In the genomic region with DNA sequence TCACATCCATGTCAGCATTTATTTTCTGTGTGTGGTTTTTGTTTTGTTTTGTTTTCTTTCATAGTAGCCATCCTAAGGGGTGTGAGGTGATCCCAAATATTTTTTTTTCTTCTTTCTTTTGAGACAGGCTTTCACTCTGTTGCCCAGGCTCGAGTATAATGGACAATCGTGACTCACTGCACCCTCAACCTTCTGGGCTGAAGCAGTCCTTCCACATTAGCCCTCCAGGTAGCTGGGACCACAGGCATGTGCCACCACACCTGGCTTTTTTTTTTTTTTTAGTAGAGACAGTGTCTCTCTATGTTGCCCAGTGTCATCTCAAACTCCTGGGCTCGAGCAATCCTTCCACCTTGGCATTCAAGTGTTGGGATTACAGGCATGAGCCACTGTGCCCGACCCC, we compare ENCODE assay signal across 15 cellular contexts. TPM values are rescaled to one million over a fixed set of nuclear protein-coding genes. Genes with fewer than 3 reads are reported as not detected.
DNase-seq lines count a peak whose midpoint lies in the region; ATAC-seq, FAIRE-seq and TF ChIP-seq lines count a peak whose summit lies in the region.
"Had no signal": no experiment of that assay in that cellular context is flagged by ENCODE, and none has a peak within 500 bp of the region (broad histone marks: within the 10 kb centered on the region; RNA-seq: fewer than 3 reads in every experiment).

No MANE protein-coding gene starts in this region.

- no peak overlapping the region for H3K18ac ChIP-seq in H9 (ENCODE audit: insufficient read length, low read depth, low read length)

- H4K20me1 ChIP-seq in H9 (ENCODE audit: control insufficient read depth, insufficient read depth, insufficient read length) (no peaks in the 10 kb centered on the region), keratinocyte (ENCODE audit: control insufficient read depth, extremely low read depth, insufficient read depth, low read length) (no peaks in the 10 kb centered on the region)

- H3K36me3 Mint-ChIP-seq in CD14-positive monocyte = peaks cover 20 to 46% of the 10 kb centered on the region in 2 donors
- H3K36me3 Mint-ChIP-seq in H9 (ENCODE audit: insufficient read depth in 1 of 3, low read depth in 3 of 3) = peaks cover 11 to 22% (median 18%) of the 10 kb centered on the region in 3 experiments
- H3K36me3 Mint-ChIP-seq in activated naive CD8-positive, alpha-beta T cell treated with anti-CD3 and anti-CD28 coated beads, Interleukin-2, amount 10 ng/mL, durations not matched to agents 7 days and 5 days = peaks cover 48% of the 10 kb centered on the region

- no peak overlapping the region for H3K4me3 Mint-ChIP-seq in CD14-positive monocyte
- no peak overlapping the region for H3K4me3 Mint-ChIP-seq in H9
- peak overlapping the region; percentile 11 for H3K4me3 Mint-ChIP-seq in activated naive CD8-positive, alpha-beta T cell treated with anti-CD3 and anti-CD28 coated beads, Interleukin-2, amount 10 ng/mL, durations not matched to agents 7 days and 5 days

- no peak overlapping the region for H4K5ac ChIP-seq in H9 (ENCODE audit: insufficient read length, low read depth, low read length)

- dilution Hi-C loops in keratinocyte (cut with MboI; ENCODE audit: extremely low pct_ligation_motif_present, low sequenced_read_pairs) = no loop called here

- H2BK120ac ChIP-seq in H9 (ENCODE audit: low read depth, low read length, poor library complexity, severe bottlenecking) = no peak overlapping the region

- no peak for DNase-seq in CD14-positive monocyte (ENCODE audit: low spot score)
- no peak for DNase-seq in H9
- no peak for DNase-seq in activated naive CD8-positive, alpha-beta T cell treated with anti-CD3 and anti-CD28 coated beads, Interleukin-2, amount 10 ng/mL, durations not matched to agents 7 days and 5 days
- no peak for DNase-seq in keratinocyte (ENCODE audit: low read depth, low spot score)
- DNase-seq in NCI-H1436 treated with DMSO at 0.1 percent for 48 hours (lab: John Stamatoyannopoulos, UW) = no peak
- DNase-seq in iPS-NIHi11 (ENCODE audit: low spot score) = no peak
- DNase-seq in body of pancreas = no peak
- DNase-seq in adrenal gland = no peak
- DNase-seq: activated CD4-positive, alpha-beta T cell treated with anti-CD3 and anti-CD28 coated beads, Interleukin-2, amount 50 U/mL, for 4 hours; DND-41; erythroblast; NCI-H2029; NCI-H774; RPMI8226; substantia nigra had no signal

- H2AFZ ChIP-seq in H9 (ENCODE audit: low read length) = no peak overlapping the region
- no peak overlapping the region for H2AFZ ChIP-seq in keratinocyte (ENCODE audit: control insufficient read depth, low read length)

- peak; percentile 60 for FAIRE-seq in keratinocyte (lab: Jason Lieb, UNC)

- TF ChIP-seq CTCF in CD14-positive monocyte (IDR thresholded peaks at IDR 0.05) (no peak), H9 (conservative IDR thresholded peaks at IDR 0.05) (no peak), keratinocyte (optimal IDR thresholded peaks at IDR 0.05 in 1 of 3, IDR thresholded peaks at IDR 0.05 in 1 of 3, conservative IDR thresholded peaks at IDR 0.05 in 1 of 3; ENCODE audit: extremely low read depth in 1 of 3, insufficient read depth in 2 of 3, low read length in 3 of 3) (no peak), body of pancreas (IDR thresholded peaks at IDR 0.05) (no peak), adrenal gland (IDR thresholded peaks at IDR 0.05) (no peak)

- H3K9me3 Mint-ChIP-seq in CD14-positive monocyte (peaks cover 0 to 1% (median 0%) of the 10 kb centered on the region in 7 donors), H9 (peaks cover 0 to 9% of the 10 kb centered on the region in 2 experiments; a peak in 3 of 5 replicates)
- no peaks in the 10 kb centered on the region for H3K9me3 Mint-ChIP-seq in activated naive CD8-positive, alpha-beta T cell treated with anti-CD3 and anti-CD28 coated beads, Interleukin-2, amount 10 ng/mL, durations not matched to agents 7 days and 5 days

- intact Hi-C loops in CD14-positive monocyte (cut with micrococcal nuclease) (no loop called here), body of pancreas (cut with DNase I) (no loop called here), adrenal gland (cut with DNase I) (loop anchor here in 1 of 2 donors (10.0 kb wide), 1 partner anchor 48 kb away; no protein-coding TSS in a partner anchor)

- H4K8ac ChIP-seq in H9 (replicated peaks; ENCODE audit: insufficient read length, low read depth, low read length) = no peak overlapping the region

- H3K14ac ChIP-seq in H9 (ENCODE audit: insufficient read depth, low read length) = no peak overlapping the region

- no peaks in the 10 kb centered on the region for H3K9me1 ChIP-seq in keratinocyte (ENCODE audit: control insufficient read depth, extremely low read depth, insufficient read depth, low read length)

- H4K91ac ChIP-seq in H9 (ENCODE audit: insufficient read length, low read depth, low read length) = no peak overlapping the region

- H3K56ac ChIP-seq in H9 (ENCODE audit: insufficient read length, low read depth, low read length) = no peak overlapping the region

- H2BK12ac ChIP-seq in H9 (ENCODE audit: insufficient read length, low read depth, low read length) = no peak overlapping the region

- no peak overlapping the region for H3T11ph ChIP-seq in H9 (ENCODE audit: low read length)

- H3K36me3 ChIP-seq in keratinocyte (ENCODE audit: control insufficient read depth in 2 of 2, extremely low read depth in 1 of 2, insufficient read depth in 2 of 2, low read length in 2 of 2) = peaks cover 3 to 6% of the 10 kb centered on the region in 2 experiments
- no peaks in the 10 kb centered on the region for H3K36me3 ChIP-seq in body of pancreas (replicated peaks in 1 of 2; ENCODE audit: insufficient read depth in 1 of 2, low read depth in 2 of 2)
- no peaks in the 10 kb centered on the region for H3K36me3 ChIP-seq in adrenal gland (replicated peaks in 1 of 2)

- H3K4me1 ChIP-seq in H9 (ENCODE audit: insufficient read depth, low read length) (peaks cover 4% of the 10 kb centered on the region), keratinocyte (ENCODE audit: control insufficient read depth, extremely low read depth, insufficient read depth, low read length) (peaks cover 11% of the 10 kb centered on the region), body of pancreas (peaks cover 24% of the 10 kb centered on the region), adrenal gland (replicated peaks in 1 of 2) (peaks cover 0 to 16% of the 10 kb centered on the region in 2 donors)

- H3K27ac ChIP-seq in H9 (ENCODE audit: insufficient read length, low read depth, low read length) (no peak overlapping the region), keratinocyte (ENCODE audit: control insufficient read depth, insufficient read depth, low read length) (no peak overlapping the region), body of pancreas (no peak overlapping the region), adrenal gland (no peak overlapping the region)

- no peaks in the 10 kb centered on the region for H3K9me3 ChIP-seq in H9 (ENCODE audit: control insufficient read depth, low read depth, low read length)
- H3K9me3 ChIP-seq in keratinocyte (ENCODE audit: control insufficient read depth, low read depth, low read length) = no peaks in the 10 kb centered on the region
- H3K9me3 ChIP-seq in body of pancreas = no peaks in the 10 kb centered on the region
- H3K9me3 ChIP-seq in adrenal gland (replicated peaks in 1 of 3) = no peaks in the 10 kb centered on the region

- no peaks in the 10 kb centered on the region; the same call in 1 of the 2 replicates for H3K79me2 ChIP-seq in H9 (ENCODE audit: insufficient read depth, low read length)
- peaks cover 55% of the 10 kb centered on the region for H3K79me2 ChIP-seq in keratinocyte (ENCODE audit: control insufficient read depth, insufficient read depth, low read length)

- H3K4ac ChIP-seq in H9 (ENCODE audit: low read depth, low read length) = no peak overlapping the region

- no peak overlapping the region for H2BK15ac ChIP-seq in H9 (ENCODE audit: low read depth, low read length)

- H3K23ac ChIP-seq in H9 (ENCODE audit: insufficient read length, low read depth, low read length) = no peak overlapping the region

- no peak overlapping the region for H3K4me2 ChIP-seq in H9 (ENCODE audit: insufficient read depth, insufficient read length, low read length)
- no peak overlapping the region for H3K4me2 ChIP-seq in keratinocyte (ENCODE audit: control insufficient read depth, extremely low read depth, insufficient read depth, low read depth, low read length)

- H3K27me3 ChIP-seq in H9 (ENCODE audit: insufficient read depth, low read length) = no peaks in the 10 kb centered on the region
- no peaks in the 10 kb centered on the region for H3K27me3 ChIP-seq in keratinocyte (ENCODE audit: control insufficient read depth, extremely low read depth, insufficient read depth, low read length)
- H3K27me3 ChIP-seq in body of pancreas = no peaks in the 10 kb centered on the region
- no peaks in the 10 kb centered on the region for H3K27me3 ChIP-seq in adrenal gland

- POLR2A ChIA-PET in activated naive CD8-positive, alpha-beta T cell treated with anti-CD3 and anti-CD28 coated beads, Interleukin-2, amount 10 ng/mL, durations not matched to agents 7 days and 5 days (lab: Charles Lee) = no interaction called here

- ATAC-seq in activated naive CD8-positive, alpha-beta T cell treated with anti-CD3 and anti-CD28 coated beads, Interleukin-2, amount 10 ng/mL, durations not matched to agents 7 days and 5 days (ENCODE audit: low read depth) = peak; percentile 12
- ATAC-seq in body of pancreas = no peak

- no peak overlapping the region for H2BK20ac ChIP-seq in H9 (ENCODE audit: low read depth, low read length, poor library complexity, severe bottlenecking)

- H3K27me3 Mint-ChIP-seq in CD14-positive monocyte (ENCODE audit: low read depth in 3 of 3) (no peaks in the 10 kb centered on the region), H9 (ENCODE audit: low read depth) (no peaks in the 10 kb centered on the region)
- H3K27me3 Mint-ChIP-seq in activated naive CD8-positive, alpha-beta T cell treated with anti-CD3 and anti-CD28 coated beads, Interleukin-2, amount 10 ng/mL, durations not matched to agents 7 days and 5 days = no peaks in the 10 kb centered on the region

- H3K27ac Mint-ChIP-seq in CD14-positive monocyte = peak overlapping the region in 6 of 7 donors; percentile 2 to 77 (median 24)
- H3K27ac Mint-ChIP-seq in H9 = peak overlapping the region in 2 of 3 experiments; percentile 62 to 83; a peak in 4 of 7 replicates
- no peak overlapping the region for H3K27ac Mint-ChIP-seq in activated naive CD8-positive, alpha-beta T cell treated with anti-CD3 and anti-CD28 coated beads, Interleukin-2, amount 10 ng/mL, durations not matched to agents 7 days and 5 days

- H2BK5ac ChIP-seq in H9 (ENCODE audit: insufficient read length, low read length) = no peak overlapping the region

- H3K23me2 ChIP-seq in H9 (ENCODE audit: insufficient read length, low read depth, low read length, poor library complexity, severe bottlenecking) = no peaks in the 10 kb centered on the region

- no peak overlapping the region for H2AK5ac ChIP-seq in H9 (ENCODE audit: insufficient read length, low read length)

- TF ChIP-seq POLR2A in body of pancreas (IDR thresholded peaks at IDR 0.05) (no peak), adrenal gland (IDR thresholded peaks at IDR 0.05) (no peak)

- no peaks in the 10 kb centered on the region for H3K79me1 ChIP-seq in H9 (ENCODE audit: insufficient read depth, low read depth, low read length, poor library complexity, severe bottlenecking)

- no peak overlapping the region for H3K4me3 ChIP-seq in keratinocyte (ENCODE audit: control insufficient read depth in 2 of 3, extremely low read depth in 1 of 3, insufficient read depth in 2 of 3, low read depth in 1 of 3, low read length in 3 of 3)
- no peak overlapping the region for H3K4me3 ChIP-seq in body of pancreas
- no peak overlapping the region for H3K4me3 ChIP-seq in adrenal gland

- H3K9ac ChIP-seq in H9 (ENCODE audit: extremely low read depth, insufficient read length, low read length) = no peak overlapping the region
- no peak overlapping the region for H3K9ac ChIP-seq in keratinocyte (ENCODE audit: control insufficient read depth, extremely low read depth, insufficient read depth, low read length)

- H3K4me1 Mint-ChIP-seq in CD14-positive monocyte (peaks cover 25% of the 10 kb centered on the region), H9 (peaks cover 27 to 29% of the 10 kb centered on the region in 2 experiments)
- peaks cover 43% of the 10 kb centered on the region for H3K4me1 Mint-ChIP-seq in activated naive CD8-positive, alpha-beta T cell treated with anti-CD3 and anti-CD28 coated beads, Interleukin-2, amount 10 ng/mL, durations not matched to agents 7 days and 5 days

- WGBS in H9 (ENCODE audit: extremely low coverage, insufficient read length, low lambda C conversion rate) = no CpG with 5 or more reads among the region's 4 CpGs
- 82 to 88% methylated on average over 4 of the region's 4 CpGs for WGBS in body of pancreas, 2 donors
- 81 to 89% (median 84%) methylated on average over 4 of the region's 4 CpGs for WGBS in adrenal gland, 4 donors

RNA-seq across cellular contexts. Expression of gene CDC42SE2, which starts 59.1 kb away (rescaled TPM):
- polyA plus RNA-seq in CD14-positive monocyte (100 to 1,000 TPM in 1 of 2 donors, 10 to 100 TPM in 1; 92.6 to 135 TPM), keratinocyte (18.9 to 32.5 TPM (median 26.6 TPM) in 3 replicates), adrenal gland (10 to 100 TPM in 1 of 3 donors, 1 to 10 TPM in 2; 5.1 to 21.4 (median 8.2) TPM)
- total RNA-seq in H9 (2021) (22.2 and 23.2 TPM in 2 replicates), body of pancreas (10 to 100 TPM; 23.4 to 33.5 TPM), adrenal gland (10 to 100 TPM; 16.4 to 26.7 (median 19.2) TPM)
- 100 to 1,000 TPM; 193 to 199 TPM for total RNA-seq in activated naive CD8-positive, alpha-beta T cell treated with anti-CD3 and anti-CD28 coated beads, Interleukin-2, amount 10 ng/mL, durations not matched to agents 7 days and 5 days
- polyA plus RNA-seq in keratinocyte (2011; ENCODE audit: low read depth) = 24.6 TPM
- 18.5 and 31.2 TPM in 2 replicates for polyA plus RNA-seq in keratinocyte (2011; cell fraction: cytosol; rRNA removed)
- polyA plus RNA-seq in keratinocyte (2011; cell fraction: nucleus; rRNA removed) = 13.8 and 18.6 TPM in 2 replicates
- polyA plus RNA-seq in keratinocyte (2012; ENCODE audit: low replicate concordance) = 16.2 and 23.0 TPM in 2 replicates
- polyA minus RNA-seq in keratinocyte = 8.4 to 38.7 TPM (median 18.1 TPM) in 3 replicates
- polyA minus RNA-seq in keratinocyte (2011; cell fraction: cytosol; rRNA and poly(A)+ RNA removed) = 29.9 TPM
- 14.4 and 25.3 TPM in 2 replicates for polyA minus RNA-seq in keratinocyte (2011; cell fraction: nucleus; rRNA and poly(A)+ RNA removed)
